12 cellular contexts compared by ENCODE assay signal in the genomic region with DNA sequence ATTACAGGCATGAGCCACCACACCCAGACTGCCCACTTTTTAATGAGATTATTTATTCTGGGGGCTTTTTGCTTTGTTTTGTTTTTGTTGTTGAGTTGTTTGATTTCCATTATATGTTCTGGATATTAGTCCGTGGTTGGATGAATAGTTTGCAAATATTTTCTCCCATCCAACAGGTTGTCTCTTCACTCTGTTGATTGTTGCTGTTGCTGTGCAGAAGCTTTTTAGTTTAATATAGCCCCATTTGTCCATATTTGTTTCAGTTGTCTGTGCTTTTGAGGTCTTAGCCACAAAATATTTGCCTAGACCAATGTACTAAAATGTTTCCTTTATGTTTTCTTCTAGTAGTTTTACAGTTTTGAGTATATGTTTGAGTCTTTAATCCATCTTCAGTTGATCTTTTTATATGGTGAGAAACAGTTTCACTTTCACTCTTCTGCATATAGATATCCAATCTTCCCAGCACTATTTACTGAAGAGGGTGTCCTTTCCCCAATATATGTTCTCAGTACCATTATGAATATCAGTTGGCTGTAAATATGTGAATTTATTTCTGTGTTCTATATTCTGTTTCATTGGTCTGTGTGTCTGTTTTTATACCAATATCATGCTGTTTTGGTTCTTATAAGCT. TPM values are rescaled to one million over a fixed set of nuclear protein-coding genes. Genes with fewer than 3 reads are reported as not detected.
DNase-seq lines count a peak whose midpoint lies in the region; ATAC-seq and TF ChIP-seq lines count a peak whose summit lies in the region.
"Had no signal": no experiment of that assay in that cellular context is flagged by ENCODE, and none has a peak within 500 bp of the region (broad histone marks: within the 10 kb centered on the region; RNA-seq: fewer than 3 reads in every experiment).

No MANE protein-coding gene starts in this region.

- H3K36me3 ChIP-seq in Karpas-422 (ENCODE audit: insufficient read depth, low read length) = no peaks in the 10 kb centered on the region
- no peaks in the 10 kb centered on the region for H3K36me3 ChIP-seq in naive thymus-derived CD4-positive, alpha-beta T cell (ENCODE audit: control insufficient read depth in 2 of 3, insufficient read depth in 3 of 3, low read length in 3 of 3)

- no peak overlapping the region for H3K27ac ChIP-seq in Karpas-422 (ENCODE audit: low read length)
- peak overlapping the region; percentile 29 for H3K27ac ChIP-seq in naive thymus-derived CD4-positive, alpha-beta T cell (ENCODE audit: low read depth, low read length)

- no peak overlapping the region for H3K9ac ChIP-seq in Karpas-422 (ENCODE audit: low read length)

- CTCF ChIA-PET in naive thymus-derived CD4-positive, alpha-beta T cell (lab: Charles Lee) = interaction anchor here (0.6 to 0.7 kb wide), 4 partner anchors 13 to 1631 kb away, joined by 3 read pairs; no protein-coding TSS in a partner anchor

- peak overlapping the region; percentile 15; the same call in 1 of the 2 replicates for H3K4me3 ChIP-seq in Karpas-422 (ENCODE audit: low read length)
- peak overlapping the region; percentile 12 for H3K4me3 ChIP-seq in naive thymus-derived CD4-positive, alpha-beta T cell (ENCODE audit: low read length)
- H3K4me3 ChIP-seq: K562 had no signal

- no peak overlapping the region for H3K27ac Mint-ChIP-seq in T-helper 1 cell treated with Interleukin-12 subunit alpha and Interleukin-12 subunit beta and Interleukin-4 antibody, amounts not matched to agents 30 μg/mL and 1 μg/mL, for 36 hours
- H3K27ac Mint-ChIP-seq in activated T-helper 17 cell treated with anti-CD3 and anti-CD28 coated beads, Interleukin-2, amount 50 U/mL, for 72 hours = peak overlapping the region; percentile 48
- H3K27ac Mint-ChIP-seq in naive thymus-derived CD4-positive, alpha-beta T cell = peak overlapping the region in 8 of 9 donors; percentile 10 to 74 (median 38)

- H3K9me2 ChIP-seq in Karpas-422 (replicated peaks; ENCODE audit: insufficient read depth, low read length) = no peaks in the 10 kb centered on the region

- H3K4me3 Mint-ChIP-seq in T-helper 1 cell treated with Interleukin-12 subunit alpha and Interleukin-12 subunit beta and Interleukin-4 antibody, amounts not matched to agents 30 μg/mL and 1 μg/mL, for 36 hours = peak overlapping the region; percentile 41
- peak overlapping the region; percentile 65 for H3K4me3 Mint-ChIP-seq in activated T-helper 17 cell treated with anti-CD3 and anti-CD28 coated beads, Interleukin-2, amount 50 U/mL, for 72 hours
- peak overlapping the region; percentile 56 to 84 (median 78) for H3K4me3 Mint-ChIP-seq in naive thymus-derived CD4-positive, alpha-beta T cell

- peak overlapping the region; percentile 57 for H3K4me2 ChIP-seq in Karpas-422 (ENCODE audit: low read depth, low read length, poor library complexity, severe bottlenecking)

- POLR2A ChIA-PET in naive thymus-derived CD4-positive, alpha-beta T cell (lab: Charles Lee) = interaction anchor here (1.0 kb wide), 1 partner anchor 36 kb away, joined by 3 read pairs; no protein-coding TSS in a partner anchor

- H3K79me2 ChIP-seq in Karpas-422 (ENCODE audit: low read length) = no peaks in the 10 kb centered on the region

- H3K4me1 ChIP-seq in Karpas-422 (ENCODE audit: low read length) = peaks cover 6% of the 10 kb centered on the region
- no peaks in the 10 kb centered on the region for H3K4me1 ChIP-seq in naive thymus-derived CD4-positive, alpha-beta T cell (ENCODE audit: control insufficient read depth in 2 of 2, insufficient read depth in 2 of 2, low read length in 2 of 2)

- no peaks in the 10 kb centered on the region for H4K20me1 ChIP-seq in Karpas-422 (ENCODE audit: insufficient read depth, low read depth, low read length)

- peaks cover 7% of the 10 kb centered on the region for H3K27me3 Mint-ChIP-seq in T-helper 1 cell treated with Interleukin-12 subunit alpha and Interleukin-12 subunit beta and Interleukin-4 antibody, amounts not matched to agents 30 μg/mL and 1 μg/mL, for 36 hours (ENCODE audit: low read depth)
- H3K27me3 Mint-ChIP-seq in activated T-helper 17 cell treated with anti-CD3 and anti-CD28 coated beads, Interleukin-2, amount 50 U/mL, for 72 hours = no peaks in the 10 kb centered on the region
- H3K27me3 Mint-ChIP-seq in naive thymus-derived CD4-positive, alpha-beta T cell = peaks cover 0 to 5% (median 0%) of the 10 kb centered on the region in 5 donors

- H3K27me3 ChIP-seq in Karpas-422 (ENCODE audit: low read length) = 0 out of 2 replicates have a peak, but pooled peaks cover 3% of the 10 kb centered on the region
- H3K27me3 ChIP-seq in naive thymus-derived CD4-positive, alpha-beta T cell (ENCODE audit: control insufficient read depth in 2 of 2, insufficient read depth in 2 of 2, low read length in 2 of 2) = no peaks in the 10 kb centered on the region

- no peak for ATAC-seq in activated T-helper 17 cell treated with anti-CD3 and anti-CD28 coated beads, Interleukin-2, amount 50 U/mL, for 72 hours (replicated peaks)
- ATAC-seq in naive thymus-derived CD4-positive, alpha-beta T cell = no peak
- ATAC-seq: K562 had no signal

- no peaks in the 10 kb centered on the region for H3K9me3 ChIP-seq in Karpas-422 (ENCODE audit: low read length)
- H3K9me3 ChIP-seq in naive thymus-derived CD4-positive, alpha-beta T cell (ENCODE audit: control insufficient read depth in 2 of 3, low read length in 3 of 3) = no peaks in the 10 kb centered on the region

- intact Hi-C loops in naive thymus-derived CD4-positive, alpha-beta T cell (cut with micrococcal nuclease) = no loop called here

- no peak for TF ChIP-seq CTCF in GM10266 (IDR thresholded peaks at IDR 0.05; ENCODE audit: control insufficient read depth, insufficient read depth, low read depth, missing control alignments)

- DNase-seq in T-helper 1 cell (no peak), Karpas-422 (no peak), UCSD-AML1 (lab: John Stamatoyannopoulos, UW; ENCODE audit: unreplicated experiment) (no peak), NCI-H82 (lab: John Stamatoyannopoulos, UW) (no peak), GM10266 (ENCODE audit: extremely low spot score) (no peak)
- DNase-seq in naive thymus-derived CD4-positive, alpha-beta T cell = peak in 2 of 9 donors; percentile 2
- DNase-seq: activated CD4-positive, CD25-positive, alpha-beta regulatory T cell treated with anti-CD3 and anti-CD28 coated beads, Interleukin-2, amount 50 U/mL, for 72 hours; GOT3; NCI-H2171 had no signal

- H3K4me1 Mint-ChIP-seq in T-helper 1 cell treated with Interleukin-12 subunit alpha and Interleukin-12 subunit beta and Interleukin-4 antibody, amounts not matched to agents 30 μg/mL and 1 μg/mL, for 36 hours (ENCODE audit: low read depth) = peaks cover 5% of the 10 kb centered on the region
- peaks cover 7% of the 10 kb centered on the region for H3K4me1 Mint-ChIP-seq in activated T-helper 17 cell treated with anti-CD3 and anti-CD28 coated beads, Interleukin-2, amount 50 U/mL, for 72 hours
- H3K4me1 Mint-ChIP-seq in naive thymus-derived CD4-positive, alpha-beta T cell = peaks cover 6 to 13% (median 10%) of the 10 kb centered on the region in 7 donors

- no peaks in the 10 kb centered on the region for H3K36me3 Mint-ChIP-seq in T-helper 1 cell treated with Interleukin-12 subunit alpha and Interleukin-12 subunit beta and Interleukin-4 antibody, amounts not matched to agents 30 μg/mL and 1 μg/mL, for 36 hours (ENCODE audit: low read depth)
- H3K36me3 Mint-ChIP-seq in activated T-helper 17 cell treated with anti-CD3 and anti-CD28 coated beads, Interleukin-2, amount 50 U/mL, for 72 hours (ENCODE audit: low read depth) = no peaks in the 10 kb centered on the region
- peaks cover 2 to 8% (median 4%) of the 10 kb centered on the region in 5 donors for H3K36me3 Mint-ChIP-seq in naive thymus-derived CD4-positive, alpha-beta T cell

- peak overlapping the region; percentile 69; the same call in 1 of the 2 replicates for H2AFZ ChIP-seq in Karpas-422 (ENCODE audit: low read length)

- H3K9me3 Mint-ChIP-seq in T-helper 1 cell treated with Interleukin-12 subunit alpha and Interleukin-12 subunit beta and Interleukin-4 antibody, amounts not matched to agents 30 μg/mL and 1 μg/mL, for 36 hours = peaks cover 22% of the 10 kb centered on the region
- peaks cover 5% of the 10 kb centered on the region for H3K9me3 Mint-ChIP-seq in activated T-helper 17 cell treated with anti-CD3 and anti-CD28 coated beads, Interleukin-2, amount 50 U/mL, for 72 hours
- H3K9me3 Mint-ChIP-seq in naive thymus-derived CD4-positive, alpha-beta T cell = peaks cover 8 to 53% (median 19%) of the 10 kb centered on the region in 11 donors

RNA-seq across cellular contexts. Expression of a gene that starts 30.2 kb away (rescaled TPM):
- 324 and 442 TPM in 2 replicates for total RNA-seq in Karpas-422 (2014; rRNA removed; shearing (Covaris generic); ENCODE audit: low replicate concordance)
- total RNA-seq in activated T-helper 17 cell treated with anti-CD3 and anti-CD28 coated beads, Interleukin-2, amount 50 U/mL, for 72 hours = 100 to 1,000 TPM; 116 to 195 TPM
- 100 to 1,000 TPM in 1 of 5 experiments, 10 to 100 TPM in 4; 71.3 to 137 (median 89.3) TPM for total RNA-seq in naive thymus-derived CD4-positive, alpha-beta T cell
- 100 to 1,000 TPM; 130 to 141 TPM for polyA plus RNA-seq in naive thymus-derived CD4-positive, alpha-beta T cell
